1 cellular context compared by ENCODE assay signal in the genomic region with DNA sequence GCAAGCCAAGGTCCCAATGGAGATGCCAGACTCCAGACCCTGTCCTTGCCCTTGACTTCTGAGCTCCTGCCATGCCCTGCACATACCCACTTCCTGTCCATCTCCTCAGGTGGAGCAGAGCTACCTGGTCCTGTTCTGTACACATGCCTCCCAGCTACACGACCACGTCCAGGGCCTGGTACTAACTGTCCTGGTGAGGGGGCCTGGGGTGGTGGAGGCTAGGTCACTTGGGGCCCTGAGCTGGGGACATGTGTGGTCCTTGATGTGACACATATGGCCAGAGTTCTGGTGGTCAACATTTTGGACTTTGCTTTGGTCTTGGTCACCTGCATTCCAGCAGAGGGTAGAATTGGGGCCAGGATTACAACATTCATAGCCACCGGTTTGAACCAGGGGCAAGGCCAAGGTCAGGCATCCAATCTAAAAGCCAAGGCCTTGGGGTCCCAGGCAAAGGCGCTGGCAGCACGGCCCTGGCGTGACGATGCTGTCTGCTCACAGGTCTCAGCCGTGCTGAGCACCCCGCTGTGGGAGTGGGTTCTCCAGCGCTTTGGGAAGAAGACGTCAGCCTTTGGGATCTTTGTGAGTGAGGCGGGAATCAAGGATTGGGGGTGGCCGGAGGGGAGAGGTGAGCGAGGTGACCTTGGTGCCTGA.
TF ChIP-seq lines count a peak whose summit lies in the region.

No MANE protein-coding gene starts in this region.

TF ChIP-seq in HepG2, 621 proteins besides CTCF, POLR2A, EP300 and RAD21 (continued from another document and continues in another):
- TF ChIP-seq, protein P1, sequence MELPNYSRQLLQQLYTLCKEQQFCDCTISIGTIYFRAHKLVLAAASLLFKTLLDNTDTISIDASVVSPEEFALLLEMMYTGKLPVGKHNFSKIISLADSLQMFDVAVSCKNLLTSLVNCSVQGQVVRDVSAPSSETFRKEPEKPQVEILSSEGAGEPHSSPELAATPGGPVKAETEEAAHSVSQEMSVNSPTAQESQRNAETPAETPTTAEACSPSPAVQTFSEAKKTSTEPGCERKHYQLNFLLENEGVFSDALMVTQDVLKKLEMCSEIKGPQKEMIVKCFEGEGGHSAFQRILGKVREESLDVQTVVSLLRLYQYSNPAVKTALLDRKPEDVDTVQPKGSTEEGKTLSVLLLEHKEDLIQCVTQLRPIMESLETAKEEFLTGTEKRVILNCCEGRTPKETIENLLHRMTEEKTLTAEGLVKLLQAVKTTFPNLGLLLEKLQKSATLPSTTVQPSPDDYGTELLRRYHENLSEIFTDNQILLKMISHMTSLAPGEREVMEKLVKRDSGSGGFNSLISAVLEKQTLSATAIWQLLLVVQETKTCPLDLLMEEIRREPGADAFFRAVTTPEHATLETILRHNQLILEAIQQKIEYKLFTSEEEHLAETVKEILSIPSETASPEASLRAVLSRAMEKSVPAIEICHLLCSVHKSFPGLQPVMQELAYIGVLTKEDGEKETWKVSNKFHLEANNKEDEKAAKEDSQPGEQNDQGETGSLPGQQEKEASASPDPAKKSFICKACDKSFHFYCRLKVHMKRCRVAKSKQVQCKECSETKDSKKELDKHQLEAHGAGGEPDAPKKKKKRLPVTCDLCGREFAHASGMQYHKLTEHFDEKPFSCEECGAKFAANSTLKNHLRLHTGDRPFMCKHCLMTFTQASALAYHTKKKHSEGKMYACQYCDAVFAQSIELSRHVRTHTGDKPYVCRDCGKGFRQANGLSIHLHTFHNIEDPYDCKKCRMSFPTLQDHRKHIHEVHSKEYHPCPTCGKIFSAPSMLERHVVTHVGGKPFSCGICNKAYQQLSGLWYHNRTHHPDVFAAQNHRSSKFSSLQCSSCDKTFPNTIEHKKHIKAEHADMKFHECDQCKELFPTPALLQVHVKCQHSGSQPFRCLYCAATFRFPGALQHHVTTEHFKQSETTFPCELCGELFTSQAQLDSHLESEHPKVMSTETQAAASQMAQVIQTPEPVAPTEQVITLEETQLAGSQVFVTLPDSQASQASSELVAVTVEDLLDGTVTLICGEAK (IDR thresholded peaks at IDR 0.05): no peak
- TF ChIP-seq, protein P1 (CRISPR knock-in tag; IDR thresholded peaks at IDR 0.05): peak; percentile 39; the same call in 1 of the 2 replicates
- no peak for TF ChIP-seq GTF3A (CRISPR knock-in tag; conservative IDR thresholded peaks at IDR 0.05)
- TF ChIP-seq RFXAP (CRISPR knock-in tag; IDR thresholded peaks at IDR 0.05; ENCODE audit: borderline replicate concordance): no peak
- TF ChIP-seq, protein P2, sequence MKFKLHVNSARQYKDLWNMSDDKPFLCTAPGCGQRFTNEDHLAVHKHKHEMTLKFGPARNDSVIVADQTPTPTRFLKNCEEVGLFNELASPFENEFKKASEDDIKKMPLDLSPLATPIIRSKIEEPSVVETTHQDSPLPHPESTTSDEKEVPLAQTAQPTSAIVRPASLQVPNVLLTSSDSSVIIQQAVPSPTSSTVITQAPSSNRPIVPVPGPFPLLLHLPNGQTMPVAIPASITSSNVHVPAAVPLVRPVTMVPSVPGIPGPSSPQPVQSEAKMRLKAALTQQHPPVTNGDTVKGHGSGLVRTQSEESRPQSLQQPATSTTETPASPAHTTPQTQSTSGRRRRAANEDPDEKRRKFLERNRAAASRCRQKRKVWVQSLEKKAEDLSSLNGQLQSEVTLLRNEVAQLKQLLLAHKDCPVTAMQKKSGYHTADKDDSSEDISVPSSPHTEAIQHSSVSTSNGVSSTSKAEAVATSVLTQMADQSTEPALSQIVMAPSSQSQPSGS (CRISPR knock-in tag; IDR thresholded peaks at IDR 0.05): peak; percentile 82; the same call in 1 of the 2 replicates
- peak; percentile 68 for TF ChIP-seq CBFB (CRISPR knock-in tag; IDR thresholded peaks at IDR 0.05)
- peak; percentile 68 for TF ChIP-seq ZFX (CRISPR knock-in tag; IDR thresholded peaks at IDR 0.05; ENCODE audit: low read depth)
- no peak for TF ChIP-seq ZNF274 (CRISPR knock-in tag; IDR thresholded peaks at IDR 0.05)
- no peak for TF ChIP-seq ZNF841 (CRISPR knock-in tag; IDR thresholded peaks at IDR 0.05; ENCODE audit: borderline replicate concordance)
- no peak for TF ChIP-seq TGIF2 (CRISPR knock-in tag; IDR thresholded peaks at IDR 0.05)
- TF ChIP-seq, protein P3, sequence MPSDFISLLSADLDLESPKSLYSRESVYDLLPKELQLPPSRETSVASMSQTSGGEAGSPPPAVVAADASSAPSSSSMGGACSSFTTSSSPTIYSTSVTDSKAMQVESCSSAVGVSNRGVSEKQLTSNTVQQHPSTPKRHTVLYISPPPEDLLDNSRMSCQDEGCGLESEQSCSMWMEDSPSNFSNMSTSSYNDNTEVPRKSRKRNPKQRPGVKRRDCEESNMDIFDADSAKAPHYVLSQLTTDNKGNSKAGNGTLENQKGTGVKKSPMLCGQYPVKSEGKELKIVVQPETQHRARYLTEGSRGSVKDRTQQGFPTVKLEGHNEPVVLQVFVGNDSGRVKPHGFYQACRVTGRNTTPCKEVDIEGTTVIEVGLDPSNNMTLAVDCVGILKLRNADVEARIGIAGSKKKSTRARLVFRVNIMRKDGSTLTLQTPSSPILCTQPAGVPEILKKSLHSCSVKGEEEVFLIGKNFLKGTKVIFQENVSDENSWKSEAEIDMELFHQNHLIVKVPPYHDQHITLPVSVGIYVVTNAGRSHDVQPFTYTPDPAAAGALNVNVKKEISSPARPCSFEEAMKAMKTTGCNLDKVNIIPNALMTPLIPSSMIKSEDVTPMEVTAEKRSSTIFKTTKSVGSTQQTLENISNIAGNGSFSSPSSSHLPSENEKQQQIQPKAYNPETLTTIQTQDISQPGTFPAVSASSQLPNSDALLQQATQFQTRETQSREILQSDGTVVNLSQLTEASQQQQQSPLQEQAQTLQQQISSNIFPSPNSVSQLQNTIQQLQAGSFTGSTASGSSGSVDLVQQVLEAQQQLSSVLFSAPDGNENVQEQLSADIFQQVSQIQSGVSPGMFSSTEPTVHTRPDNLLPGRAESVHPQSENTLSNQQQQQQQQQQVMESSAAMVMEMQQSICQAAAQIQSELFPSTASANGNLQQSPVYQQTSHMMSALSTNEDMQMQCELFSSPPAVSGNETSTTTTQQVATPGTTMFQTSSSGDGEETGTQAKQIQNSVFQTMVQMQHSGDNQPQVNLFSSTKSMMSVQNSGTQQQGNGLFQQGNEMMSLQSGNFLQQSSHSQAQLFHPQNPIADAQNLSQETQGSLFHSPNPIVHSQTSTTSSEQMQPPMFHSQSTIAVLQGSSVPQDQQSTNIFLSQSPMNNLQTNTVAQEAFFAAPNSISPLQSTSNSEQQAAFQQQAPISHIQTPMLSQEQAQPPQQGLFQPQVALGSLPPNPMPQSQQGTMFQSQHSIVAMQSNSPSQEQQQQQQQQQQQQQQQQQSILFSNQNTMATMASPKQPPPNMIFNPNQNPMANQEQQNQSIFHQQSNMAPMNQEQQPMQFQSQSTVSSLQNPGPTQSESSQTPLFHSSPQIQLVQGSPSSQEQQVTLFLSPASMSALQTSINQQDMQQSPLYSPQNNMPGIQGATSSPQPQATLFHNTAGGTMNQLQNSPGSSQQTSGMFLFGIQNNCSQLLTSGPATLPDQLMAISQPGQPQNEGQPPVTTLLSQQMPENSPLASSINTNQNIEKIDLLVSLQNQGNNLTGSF (CRISPR knock-in tag; IDR thresholded peaks at IDR 0.05): no peak
- TF ChIP-seq, protein P4, sequence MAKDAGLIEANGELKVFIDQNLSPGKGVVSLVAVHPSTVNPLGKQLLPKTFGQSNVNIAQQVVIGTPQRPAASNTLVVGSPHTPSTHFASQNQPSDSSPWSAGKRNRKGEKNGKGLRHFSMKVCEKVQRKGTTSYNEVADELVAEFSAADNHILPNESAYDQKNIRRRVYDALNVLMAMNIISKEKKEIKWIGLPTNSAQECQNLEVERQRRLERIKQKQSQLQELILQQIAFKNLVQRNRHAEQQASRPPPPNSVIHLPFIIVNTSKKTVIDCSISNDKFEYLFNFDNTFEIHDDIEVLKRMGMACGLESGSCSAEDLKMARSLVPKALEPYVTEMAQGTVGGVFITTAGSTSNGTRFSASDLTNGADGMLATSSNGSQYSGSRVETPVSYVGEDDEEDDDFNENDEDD (CRISPR knock-in tag; IDR thresholded peaks at IDR 0.05; ENCODE audit: borderline replicate concordance): no peak
- TF ChIP-seq KLF13 (CRISPR knock-in tag; IDR thresholded peaks at IDR 0.05): no peak
- TF ChIP-seq, protein P5, sequence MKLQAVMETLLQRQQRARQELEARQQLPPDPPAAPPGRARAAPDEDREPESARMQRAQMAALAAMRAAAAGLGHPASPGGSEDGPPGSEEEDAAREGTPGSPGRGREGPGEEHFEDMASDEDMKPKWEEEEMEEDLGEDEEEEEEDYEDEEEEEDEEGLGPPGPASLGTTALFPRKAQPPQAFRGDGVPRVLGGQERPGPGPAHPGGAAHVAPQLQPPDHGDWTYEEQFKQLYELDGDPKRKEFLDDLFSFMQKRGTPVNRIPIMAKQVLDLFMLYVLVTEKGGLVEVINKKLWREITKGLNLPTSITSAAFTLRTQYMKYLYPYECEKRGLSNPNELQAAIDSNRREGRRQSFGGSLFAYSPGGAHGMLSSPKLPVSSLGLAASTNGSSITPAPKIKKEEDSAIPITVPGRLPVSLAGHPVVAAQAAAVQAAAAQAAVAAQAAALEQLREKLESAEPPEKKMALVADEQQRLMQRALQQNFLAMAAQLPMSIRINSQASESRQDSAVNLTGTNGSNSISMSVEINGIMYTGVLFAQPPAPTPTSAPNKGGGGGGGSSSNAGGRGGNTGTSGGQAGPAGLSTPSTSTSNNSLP (IDR thresholded peaks at IDR 0.05; ENCODE audit: low read depth, low read length): peak; percentile 8; the same call in 1 of the 2 replicates
- TF ChIP-seq ISX (CRISPR knock-in tag; conservative IDR thresholded peaks at IDR 0.05): no peak
- TF ChIP-seq PAX8 (CRISPR knock-in tag; IDR thresholded peaks at IDR 0.05; ENCODE audit: borderline replicate concordance): no peak
- TF ChIP-seq ATAD3A (CRISPR knock-in tag; IDR thresholded peaks at IDR 0.05): no peak
- TF ChIP-seq, protein P6, sequence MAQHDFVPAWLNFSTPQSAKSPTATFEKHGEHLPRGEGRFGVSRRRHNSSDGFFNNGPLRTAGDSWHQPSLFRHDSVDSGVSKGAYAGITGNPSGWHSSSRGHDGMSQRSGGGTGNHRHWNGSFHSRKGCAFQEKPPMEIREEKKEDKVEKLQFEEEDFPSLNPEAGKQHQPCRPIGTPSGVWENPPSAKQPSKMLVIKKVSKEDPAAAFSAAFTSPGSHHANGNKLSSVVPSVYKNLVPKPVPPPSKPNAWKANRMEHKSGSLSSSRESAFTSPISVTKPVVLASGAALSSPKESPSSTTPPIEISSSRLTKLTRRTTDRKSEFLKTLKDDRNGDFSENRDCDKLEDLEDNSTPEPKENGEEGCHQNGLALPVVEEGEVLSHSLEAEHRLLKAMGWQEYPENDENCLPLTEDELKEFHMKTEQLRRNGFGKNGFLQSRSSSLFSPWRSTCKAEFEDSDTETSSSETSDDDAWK (CRISPR knock-in tag; IDR thresholded peaks at IDR 0.05): no peak
- 0 out of 2 replicates have a peak, but pooled peaks have one; percentile 72 for TF ChIP-seq FOXC1 (CRISPR knock-in tag; IDR thresholded peaks at IDR 0.05; ENCODE audit: borderline replicate concordance)
- no peak for TF ChIP-seq ARID2 (CRISPR knock-in tag; IDR thresholded peaks at IDR 0.05; ENCODE audit: borderline replicate concordance)
- no peak for TF ChIP-seq NFE2 (CRISPR knock-in tag; IDR thresholded peaks at IDR 0.05)
- no peak for TF ChIP-seq SSRP1 (CRISPR knock-in tag; IDR thresholded peaks at IDR 0.05)
- TF ChIP-seq, protein P7, sequence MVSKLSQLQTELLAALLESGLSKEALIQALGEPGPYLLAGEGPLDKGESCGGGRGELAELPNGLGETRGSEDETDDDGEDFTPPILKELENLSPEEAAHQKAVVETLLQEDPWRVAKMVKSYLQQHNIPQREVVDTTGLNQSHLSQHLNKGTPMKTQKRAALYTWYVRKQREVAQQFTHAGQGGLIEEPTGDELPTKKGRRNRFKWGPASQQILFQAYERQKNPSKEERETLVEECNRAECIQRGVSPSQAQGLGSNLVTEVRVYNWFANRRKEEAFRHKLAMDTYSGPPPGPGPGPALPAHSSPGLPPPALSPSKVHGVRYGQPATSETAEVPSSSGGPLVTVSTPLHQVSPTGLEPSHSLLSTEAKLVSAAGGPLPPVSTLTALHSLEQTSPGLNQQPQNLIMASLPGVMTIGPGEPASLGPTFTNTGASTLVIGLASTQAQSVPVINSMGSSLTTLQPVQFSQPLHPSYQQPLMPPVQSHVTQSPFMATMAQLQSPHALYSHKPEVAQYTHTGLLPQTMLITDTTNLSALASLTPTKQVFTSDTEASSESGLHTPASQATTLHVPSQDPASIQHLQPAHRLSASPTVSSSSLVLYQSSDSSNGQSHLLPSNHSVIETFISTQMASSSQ (IDR thresholded peaks at IDR 0.05; ENCODE audit: low read depth): no peak
- TF ChIP-seq, protein P7 (CRISPR knock-in tag; IDR thresholded peaks at IDR 0.05; ENCODE audit: borderline replicate concordance): peak; percentile 63
- no peak for TF ChIP-seq ZFP62 (CRISPR knock-in tag; IDR thresholded peaks at IDR 0.05)
- TF ChIP-seq ZNF34 (CRISPR knock-in tag; IDR thresholded peaks at IDR 0.05; ENCODE audit: borderline replicate concordance): no peak
- no peak for TF ChIP-seq FOSL1 (CRISPR knock-in tag; IDR thresholded peaks at IDR 0.05; ENCODE audit: borderline replicate concordance)
